ENCODE assay signal across 1 cellular context in genomic region chr1:27350673-27351540, GRCh38.
A peak's percentile ranks its signal among the peaks of the same experiment; 100 is the strongest.
TF ChIP-seq lines count a peak whose summit lies in the region.

No MANE protein-coding gene starts in this region.

TF ChIP-seq in HepG2, 621 proteins besides CTCF, POLR2A, EP300 and RAD21 (continued from another document and continues in another):
- TF ChIP-seq ZMAT5 (CRISPR knock-in tag; IDR thresholded peaks at IDR 0.05; ENCODE audit: borderline replicate concordance, low read depth): no peak
- no peak for TF ChIP-seq ZNF709 (CRISPR knock-in tag; IDR thresholded peaks at IDR 0.05)
- TF ChIP-seq PPARG (CRISPR knock-in tag; conservative IDR thresholded peaks at IDR 0.05): no peak
- no peak for TF ChIP-seq ZNF713 (CRISPR knock-in tag; IDR thresholded peaks at IDR 0.05)
- TF ChIP-seq TCF7 (IDR thresholded peaks at IDR 0.05; ENCODE audit: low read depth): no peak
- no peak for TF ChIP-seq ZNF749 (CRISPR knock-in tag; IDR thresholded peaks at IDR 0.05; ENCODE audit: borderline replicate concordance)
- no peak for TF ChIP-seq KAT2B (IDR thresholded peaks at IDR 0.05; ENCODE audit: borderline replicate concordance, low read depth, low read length)
- no peak for TF ChIP-seq SCMH1 (CRISPR knock-in tag; IDR thresholded peaks at IDR 0.05; ENCODE audit: borderline replicate concordance)
- no peak for TF ChIP-seq ZNF160 (CRISPR knock-in tag; IDR thresholded peaks at IDR 0.05)
- TF ChIP-seq ELF3 (CRISPR knock-in tag; IDR thresholded peaks at IDR 0.05): no peak
- TF ChIP-seq ZNF432 (CRISPR knock-in tag; IDR thresholded peaks at IDR 0.05; ENCODE audit: borderline replicate concordance): no peak
- no peak for TF ChIP-seq DBP (CRISPR knock-in tag; IDR thresholded peaks at IDR 0.05; ENCODE audit: not compliant biosample characterization)
- no peak for TF ChIP-seq SP5 (CRISPR knock-in tag; IDR thresholded peaks at IDR 0.05; ENCODE audit: borderline replicate concordance, low read depth)
- no peak for TF ChIP-seq ZNF552 (CRISPR knock-in tag; IDR thresholded peaks at IDR 0.05; ENCODE audit: borderline replicate concordance)
- peak; percentile 83 for TF ChIP-seq AGO2 (optimal IDR thresholded peaks at IDR 0.05; ENCODE audit: low read depth, low read length)
- TF ChIP-seq SP140L (CRISPR knock-in tag; IDR thresholded peaks at IDR 0.05; ENCODE audit: borderline replicate concordance): no peak
- no peak for TF ChIP-seq NONO (IDR thresholded peaks at IDR 0.05)
- TF ChIP-seq NONO (CRISPR knock-in tag; conservative IDR thresholded peaks at IDR 0.05): no peak
- TF ChIP-seq ZNF724P (CRISPR knock-in tag; IDR thresholded peaks at IDR 0.05; ENCODE audit: borderline replicate concordance): no peak
- TF ChIP-seq EEA1 (CRISPR knock-in tag; IDR thresholded peaks at IDR 0.05; ENCODE audit: borderline replicate concordance): no peak
- no peak for TF ChIP-seq HINFP (CRISPR knock-in tag; IDR thresholded peaks at IDR 0.05; ENCODE audit: low read depth)
- no peak for TF ChIP-seq IKZF1 (IDR thresholded peaks at IDR 0.05)
- TF ChIP-seq ZNF7 (CRISPR knock-in tag; IDR thresholded peaks at IDR 0.05): no peak
- no peak for TF ChIP-seq ZNF768 (CRISPR knock-in tag; IDR thresholded peaks at IDR 0.05)
- TF ChIP-seq HOMEZ (CRISPR knock-in tag; IDR thresholded peaks at IDR 0.05; ENCODE audit: low read depth): no peak
- no peak for TF ChIP-seq BHLHE40 (IDR thresholded peaks at IDR 0.05; ENCODE audit: low read length)
- no peak for TF ChIP-seq MED1 (CRISPR knock-in tag; IDR thresholded peaks at IDR 0.05)
- TF ChIP-seq SAP130 (CRISPR knock-in tag; IDR thresholded peaks at IDR 0.05; ENCODE audit: low read depth): no peak; the same call in 1 of the 2 replicates
- no peak for TF ChIP-seq SMYD3 (CRISPR knock-in tag; IDR thresholded peaks at IDR 0.05)
- TF ChIP-seq REXO4 (CRISPR knock-in tag; IDR thresholded peaks at IDR 0.05; ENCODE audit: borderline replicate concordance): no peak
- TF ChIP-seq KLF9 (CRISPR knock-in tag; IDR thresholded peaks at IDR 0.05; ENCODE audit: low read depth): no peak
- TF ChIP-seq NRL (CRISPR knock-in tag; IDR thresholded peaks at IDR 0.05; ENCODE audit: borderline replicate concordance): no peak; the same call in 1 of the 2 replicates
- TF ChIP-seq NFRKB (IDR thresholded peaks at IDR 0.05): no peak
- TF ChIP-seq CEBPB (IDR thresholded peaks at IDR 0.05; ENCODE audit: borderline replicate concordance, low read depth, low read length): no peak
- TF ChIP-seq FIP1L1 (IDR thresholded peaks at IDR 0.05; ENCODE audit: borderline replicate concordance, insufficient read depth, low read depth, low read length): no peak
- TF ChIP-seq NCOA5 (CRISPR knock-in tag; IDR thresholded peaks at IDR 0.05): no peak
- no peak for TF ChIP-seq DMTF1 (CRISPR knock-in tag; IDR thresholded peaks at IDR 0.05)
- TF ChIP-seq HMG20A (CRISPR knock-in tag; IDR thresholded peaks at IDR 0.05; ENCODE audit: borderline replicate concordance): no peak
- TF ChIP-seq JUNB (CRISPR knock-in tag; IDR thresholded peaks at IDR 0.05; ENCODE audit: borderline replicate concordance): no peak
- TF ChIP-seq TBL1XR1 (IDR thresholded peaks at IDR 0.05; ENCODE audit: borderline replicate concordance, low read length, partially characterized antibody): no peak
- TF ChIP-seq TIGD3 (CRISPR knock-in tag; IDR thresholded peaks at IDR 0.05; ENCODE audit: borderline replicate concordance): no peak
- no peak for TF ChIP-seq SETDB1 (CRISPR knock-in tag; IDR thresholded peaks at IDR 0.05; ENCODE audit: borderline replicate concordance)
- TF ChIP-seq TAF15 (IDR thresholded peaks at IDR 0.05; ENCODE audit: low read depth, low read length, poor library complexity, severe bottlenecking): no peak
- TF ChIP-seq ZFYVE20 (CRISPR knock-in tag; IDR thresholded peaks at IDR 0.05; ENCODE audit: borderline replicate concordance, low read depth): no peak
- no peak for TF ChIP-seq NCOA1 (CRISPR knock-in tag; IDR thresholded peaks at IDR 0.05)
- no peak for TF ChIP-seq HDAC1 (CRISPR knock-in tag; IDR thresholded peaks at IDR 0.05)
- TF ChIP-seq ZBTB7B (CRISPR knock-in tag; IDR thresholded peaks at IDR 0.05): 0 out of 2 replicates have a peak, but pooled peaks have one; percentile 24
- no peak for TF ChIP-seq ZNF703 (CRISPR knock-in tag; IDR thresholded peaks at IDR 0.05; ENCODE audit: borderline replicate concordance)
- TF ChIP-seq SUZ12 (IDR thresholded peaks at IDR 0.05; ENCODE audit: low read depth, low read length): no peak
- no peak for TF ChIP-seq SRSF1 (optimal IDR thresholded peaks at IDR 0.05; ENCODE audit: low read depth, low read length)
- 0 out of 2 replicates have a peak, but pooled peaks have one; percentile 17 for TF ChIP-seq HOXA3 (CRISPR knock-in tag; IDR thresholded peaks at IDR 0.05)
- TF ChIP-seq CEBPZ (IDR thresholded peaks at IDR 0.05; ENCODE audit: low read length): no peak
- TF ChIP-seq BCL3 (CRISPR knock-in tag; IDR thresholded peaks at IDR 0.05): no peak
- no peak for TF ChIP-seq MED13 (CRISPR knock-in tag; IDR thresholded peaks at IDR 0.05)
- TF ChIP-seq ATF7-NPFF (CRISPR knock-in tag; IDR thresholded peaks at IDR 0.05; ENCODE audit: low read depth): no peak
- TF ChIP-seq ZBTB10 (CRISPR knock-in tag; IDR thresholded peaks at IDR 0.05; ENCODE audit: borderline replicate concordance): no peak
